In genomic region chr3:81650187-81650586, GRCh38 we compare ENCODE assay signal across 21 cellular contexts.
"Had no signal": no experiment of that assay in that cellular context is flagged by ENCODE, and none has a peak within 500 bp of the region (broad histone marks: within the 10 kb centered on the region; RNA-seq: fewer than 3 reads in every experiment).

No MANE protein-coding gene starts in this region.

- H3K27ac ChIP-seq: brain microvascular endothelial cell, SK-N-MC, VCaP had no signal

- H3K27me3 ChIP-seq: brain microvascular endothelial cell had no signal

- H3K4me3 ChIP-seq: SK-N-MC had no signal

- H3K36me3 ChIP-seq: brain microvascular endothelial cell had no signal

- DNase-seq: activated CD4-positive, alpha-beta memory T cell treated with anti-CD3 and anti-CD28 coated beads for 36 hours; activated CD4-positive, alpha-beta T cell treated with anti-CD3 and anti-CD28 coated beads, Interleukin-2, amount 10 ng/mL, durations not matched to agents 7 days and 5 days; activated CD4-positive, CD25-positive, alpha-beta regulatory T cell; activated CD8-positive, alpha-beta memory T cell treated with anti-CD3 and anti-CD28 coated beads for 24 hours; activated gamma-delta T cell; activated naive CD4-positive, alpha-beta T cell treated with anti-CD3 and anti-CD28 coated beads for 36 hours; activated T-cell treated with anti-CD3 and anti-CD28 coated beads, Interleukin-2, amount 50 U/mL, for 4 hours; brain microvascular endothelial cell; NCI-H1105 treated with DMSO at 0.1 percent for 48 hours; NCI-H1436 treated with DMSO at 0.1 percent for 48 hours; NCI-H1930; NCI-H2107; NCI-H446; NCI-H524 treated with DMSO at 0.1 percent for 48 hours; NCI-H82; T-cell; T-helper 2 cell; T1000 had no signal

- ATAC-seq: activated T-cell treated with anti-CD3 and anti-CD28 coated beads, Interleukin-2, amount 50 U/mL, for 4 hours; activated T-helper 17 cell treated with anti-CD3 and anti-CD28 coated beads, Interleukin-2, amount 50 U/mL, for 72 hours; T-cell had no signal
